Comparison of ENCODE assay signal across 1 cellular context in the genomic region with DNA sequence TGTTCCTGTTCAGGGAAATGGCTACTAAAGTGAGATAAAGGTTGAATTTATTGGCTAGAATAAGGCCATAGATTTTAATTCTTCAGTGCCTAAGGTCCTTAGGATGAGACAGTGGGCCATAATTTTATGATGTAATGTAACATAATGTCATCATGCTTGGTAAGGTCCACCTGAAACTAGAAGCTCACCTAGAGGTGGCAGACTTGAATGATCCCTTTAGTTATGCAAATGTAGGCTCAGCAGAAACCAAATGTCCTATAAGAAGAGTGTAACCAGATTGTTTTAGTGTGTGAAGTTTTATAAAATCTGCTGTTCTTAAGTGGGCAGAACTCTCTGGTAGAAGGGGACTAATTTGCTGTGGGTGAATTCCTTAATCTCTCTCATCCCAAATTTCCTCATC.
TF ChIP-seq lines count a peak whose summit lies in the region.

No MANE protein-coding gene starts in this region.

TF ChIP-seq in K562, 482 proteins besides CTCF, POLR2A, EP300 and RAD21:
- TF ChIP-seq SMARCB1 (IDR thresholded peaks at IDR 0.05; ENCODE audit: insufficient read length, low read depth) (no peak), U2AF2 (optimal IDR thresholded peaks at IDR 0.05; ENCODE audit: low read depth, low read length) (no peak), NFATC3 (IDR thresholded peaks at IDR 0.05) (no peak), CHD7 (IDR thresholded peaks at IDR 0.05; ENCODE audit: low read depth, low read length) (no peak), ZFP91 (CRISPR knock-in tag; IDR thresholded peaks at IDR 0.05) (no peak), NR2F6 (CRISPR knock-in tag; IDR thresholded peaks at IDR 0.05) (no peak), SREBF1 (IDR thresholded peaks at IDR 0.05; ENCODE audit: borderline replicate concordance, low read depth, low read length) (no peak), NONO (IDR thresholded peaks at IDR 0.05; ENCODE audit: low read depth in 2 of 2, low read length in 1 of 2) (no peak), SUPT5H (IDR thresholded peaks at IDR 0.05) (no peak), ZNF347 (CRISPR knock-in tag; IDR thresholded peaks at IDR 0.05; ENCODE audit: low read depth) (no peak), ELF4 (CRISPR knock-in tag; IDR thresholded peaks at IDR 0.05) (no peak), RBM22 (IDR thresholded peaks at IDR 0.05; ENCODE audit: low read depth, low read length, poor library complexity, severe bottlenecking) (no peak), ZNF444 (CRISPR knock-in tag; IDR thresholded peaks at IDR 0.05) (no peak), GABPB2 (CRISPR knock-in tag; conservative IDR thresholded peaks at IDR 0.05) (no peak), ETV5 (CRISPR knock-in tag; IDR thresholded peaks at IDR 0.05; ENCODE audit: low read depth) (no peak)
- TF ChIP-seq, protein P1, sequence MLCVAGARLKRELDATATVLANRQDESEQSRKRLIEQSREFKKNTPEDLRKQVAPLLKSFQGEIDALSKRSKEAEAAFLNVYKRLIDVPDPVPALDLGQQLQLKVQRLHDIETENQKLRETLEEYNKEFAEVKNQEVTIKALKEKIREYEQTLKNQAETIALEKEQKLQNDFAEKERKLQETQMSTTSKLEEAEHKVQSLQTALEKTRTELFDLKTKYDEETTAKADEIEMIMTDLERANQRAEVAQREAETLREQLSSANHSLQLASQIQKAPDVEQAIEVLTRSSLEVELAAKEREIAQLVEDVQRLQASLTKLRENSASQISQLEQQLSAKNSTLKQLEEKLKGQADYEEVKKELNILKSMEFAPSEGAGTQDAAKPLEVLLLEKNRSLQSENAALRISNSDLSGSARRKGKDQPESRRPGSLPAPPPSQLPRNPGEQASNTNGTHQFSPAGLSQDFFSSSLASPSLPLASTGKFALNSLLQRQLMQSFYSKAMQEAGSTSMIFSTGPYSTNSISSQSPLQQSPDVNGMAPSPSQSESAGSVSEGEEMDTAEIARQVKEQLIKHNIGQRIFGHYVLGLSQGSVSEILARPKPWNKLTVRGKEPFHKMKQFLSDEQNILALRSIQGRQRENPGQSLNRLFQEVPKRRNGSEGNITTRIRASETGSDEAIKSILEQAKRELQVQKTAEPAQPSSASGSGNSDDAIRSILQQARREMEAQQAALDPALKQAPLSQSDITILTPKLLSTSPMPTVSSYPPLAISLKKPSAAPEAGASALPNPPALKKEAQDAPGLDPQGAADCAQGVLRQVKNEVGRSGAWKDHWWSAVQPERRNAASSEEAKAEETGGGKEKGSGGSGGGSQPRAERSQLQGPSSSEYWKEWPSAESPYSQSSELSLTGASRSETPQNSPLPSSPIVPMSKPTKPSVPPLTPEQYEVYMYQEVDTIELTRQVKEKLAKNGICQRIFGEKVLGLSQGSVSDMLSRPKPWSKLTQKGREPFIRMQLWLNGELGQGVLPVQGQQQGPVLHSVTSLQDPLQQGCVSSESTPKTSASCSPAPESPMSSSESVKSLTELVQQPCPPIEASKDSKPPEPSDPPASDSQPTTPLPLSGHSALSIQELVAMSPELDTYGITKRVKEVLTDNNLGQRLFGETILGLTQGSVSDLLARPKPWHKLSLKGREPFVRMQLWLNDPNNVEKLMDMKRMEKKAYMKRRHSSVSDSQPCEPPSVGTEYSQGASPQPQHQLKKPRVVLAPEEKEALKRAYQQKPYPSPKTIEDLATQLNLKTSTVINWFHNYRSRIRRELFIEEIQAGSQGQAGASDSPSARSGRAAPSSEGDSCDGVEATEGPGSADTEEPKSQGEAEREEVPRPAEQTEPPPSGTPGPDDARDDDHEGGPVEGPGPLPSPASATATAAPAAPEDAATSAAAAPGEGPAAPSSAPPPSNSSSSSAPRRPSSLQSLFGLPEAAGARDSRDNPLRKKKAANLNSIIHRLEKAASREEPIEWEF (CRISPR knock-in tag; IDR thresholded peaks at IDR 0.05), result no peak
- TF ChIP-seq, protein P2, sequence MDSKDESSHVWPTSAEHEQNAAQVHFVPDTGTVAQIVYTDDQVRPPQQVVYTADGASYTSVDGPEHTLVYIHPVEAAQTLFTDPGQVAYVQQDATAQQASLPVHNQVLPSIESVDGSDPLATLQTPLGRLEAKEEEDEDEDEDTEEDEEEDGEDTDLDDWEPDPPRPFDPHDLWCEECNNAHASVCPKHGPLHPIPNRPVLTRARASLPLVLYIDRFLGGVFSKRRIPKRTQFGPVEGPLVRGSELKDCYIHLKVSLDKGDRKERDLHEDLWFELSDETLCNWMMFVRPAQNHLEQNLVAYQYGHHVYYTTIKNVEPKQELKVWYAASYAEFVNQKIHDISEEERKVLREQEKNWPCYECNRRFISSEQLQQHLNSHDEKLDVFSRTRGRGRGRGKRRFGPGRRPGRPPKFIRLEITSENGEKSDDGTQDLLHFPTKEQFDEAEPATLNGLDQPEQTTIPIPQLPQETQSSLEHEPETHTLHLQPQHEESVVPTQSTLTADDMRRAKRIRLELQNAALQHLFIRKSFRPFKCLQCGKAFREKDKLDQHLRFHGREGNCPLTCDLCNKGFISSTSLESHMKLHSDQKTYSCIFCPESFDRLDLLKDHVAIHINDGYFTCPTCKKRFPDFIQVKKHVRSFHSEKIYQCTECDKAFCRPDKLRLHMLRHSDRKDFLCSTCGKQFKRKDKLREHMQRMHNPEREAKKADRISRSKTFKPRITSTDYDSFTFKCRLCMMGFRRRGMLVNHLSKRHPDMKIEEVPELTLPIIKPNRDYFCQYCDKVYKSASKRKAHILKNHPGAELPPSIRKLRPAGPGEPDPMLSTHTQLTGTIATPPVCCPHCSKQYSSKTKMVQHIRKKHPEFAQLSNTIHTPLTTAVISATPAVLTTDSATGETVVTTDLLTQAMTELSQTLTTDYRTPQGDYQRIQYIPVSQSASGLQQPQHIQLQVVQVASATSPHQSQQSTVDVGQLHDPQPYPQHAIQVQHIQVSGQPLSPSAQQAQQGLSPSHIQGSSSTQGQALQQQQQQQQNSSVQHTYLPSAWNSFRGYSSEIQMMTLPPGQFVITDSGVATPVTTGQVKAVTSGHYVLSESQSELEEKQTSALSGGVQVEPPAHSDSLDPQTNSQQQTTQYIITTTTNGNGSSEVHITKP (IDR thresholded peaks at IDR 0.05; ENCODE audit: partially characterized antibody), result no peak
- TF ChIP-seq, protein P3, sequence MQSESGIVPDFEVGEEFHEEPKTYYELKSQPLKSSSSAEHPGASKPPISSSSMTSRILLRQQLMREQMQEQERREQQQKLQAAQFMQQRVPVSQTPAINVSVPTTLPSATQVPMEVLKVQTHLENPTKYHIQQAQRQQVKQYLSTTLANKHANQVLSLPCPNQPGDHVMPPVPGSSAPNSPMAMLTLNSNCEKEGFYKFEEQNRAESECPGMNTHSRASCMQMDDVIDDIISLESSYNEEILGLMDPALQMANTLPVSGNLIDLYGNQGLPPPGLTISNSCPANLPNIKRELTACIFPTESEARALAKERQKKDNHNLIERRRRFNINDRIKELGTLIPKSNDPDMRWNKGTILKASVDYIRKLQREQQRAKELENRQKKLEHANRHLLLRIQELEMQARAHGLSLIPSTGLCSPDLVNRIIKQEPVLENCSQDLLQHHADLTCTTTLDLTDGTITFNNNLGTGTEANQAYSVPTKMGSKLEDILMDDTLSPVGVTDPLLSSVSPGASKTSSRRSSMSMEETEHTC (IDR thresholded peaks at IDR 0.05), result no peak
- TF ChIP-seq, protein P4, sequence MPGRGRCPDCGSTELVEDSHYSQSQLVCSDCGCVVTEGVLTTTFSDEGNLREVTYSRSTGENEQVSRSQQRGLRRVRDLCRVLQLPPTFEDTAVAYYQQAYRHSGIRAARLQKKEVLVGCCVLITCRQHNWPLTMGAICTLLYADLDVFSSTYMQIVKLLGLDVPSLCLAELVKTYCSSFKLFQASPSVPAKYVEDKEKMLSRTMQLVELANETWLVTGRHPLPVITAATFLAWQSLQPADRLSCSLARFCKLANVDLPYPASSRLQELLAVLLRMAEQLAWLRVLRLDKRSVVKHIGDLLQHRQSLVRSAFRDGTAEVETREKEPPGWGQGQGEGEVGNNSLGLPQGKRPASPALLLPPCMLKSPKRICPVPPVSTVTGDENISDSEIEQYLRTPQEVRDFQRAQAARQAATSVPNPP (IDR thresholded peaks at IDR 0.05; ENCODE audit: borderline replicate concordance, insufficient read depth, insufficient read length), result no peak
